Comparison of ENCODE assay signal across 27 cellular contexts in the genomic region with DNA sequence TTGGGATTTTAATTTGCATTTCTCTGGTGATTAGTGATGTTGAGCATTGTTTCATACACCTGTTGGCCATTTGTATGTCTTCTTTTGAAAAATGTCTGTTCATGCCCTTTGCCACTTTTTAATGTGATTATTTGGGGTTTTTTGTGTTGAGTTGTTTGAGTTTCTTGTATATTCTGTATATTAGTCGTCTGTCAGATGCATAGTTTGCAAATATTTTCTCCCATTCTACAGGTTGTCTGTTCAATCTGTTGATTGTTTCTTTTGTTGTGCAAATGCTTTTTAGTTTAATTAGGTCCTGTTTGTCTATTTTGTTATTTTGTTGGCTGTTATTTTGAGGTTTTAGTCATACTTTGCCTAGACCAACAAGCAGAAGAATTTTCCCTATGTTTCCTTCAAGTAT.
DNase-seq lines count a peak whose midpoint lies in the region; ATAC-seq and TF ChIP-seq lines count a peak whose summit lies in the region.
"Had no signal": no experiment of that assay in that cellular context is flagged by ENCODE, and none has a peak within 500 bp of the region (broad histone marks: within the 10 kb centered on the region; RNA-seq: fewer than 3 reads in every experiment).

No MANE protein-coding gene starts in this region.

- no peak overlapping the region for H3K27ac ChIP-seq in HEK293 (ENCODE audit: extremely low read depth, low read depth, low read length)
- H3K27ac ChIP-seq: 22Rv1; A549; BLaER1; BLaER1 treated with 17β-estradiol and CSF1 and Interleukin-3, amounts not matched to agents 10 nM and 100 nM; C4-2B had no signal

- DNase-seq in left colon, result no peak
- DNase-seq: 8988T; ACHN; AML-193; BE2C; C1 segment of cervical spinal cord; Caco-2; Calu3; CD4-positive, alpha-beta memory T cell; CD4-positive, alpha-beta T cell; CD4-positive, CD25-positive, alpha-beta regulatory T cell; CD8-positive, alpha-beta memory T cell; CD8-positive, alpha-beta T cell; COR-L47; DMS 273 treated with DMSO at 0.1 percent for 48 hours; DMS153; DMS53; DMS79; DMS79 treated with DMSO at 0.1 percent for 48 hours; DND-41; EL had no signal

- no peaks in the 10 kb centered on the region for H3K36me3 ChIP-seq in HEK293 (ENCODE audit: control insufficient read depth in 2 of 2, insufficient read depth in 1 of 2, low read length in 2 of 2)
- H3K36me3 ChIP-seq: BE2C; BLaER1; BLaER1 treated with 17β-estradiol and CSF1 and Interleukin-3, amounts not matched to agents 10 nM and 100 nM had no signal

- CTCF ChIA-PET in HEK293 (lab: Yijun Ruan, JAX), result no interaction called here

- H3K9me3 ChIP-seq in HEK293 (ENCODE audit: control insufficient read depth, insufficient read depth, low read depth, low read length), result no peaks in the 10 kb centered on the region
- H3K9me3 ChIP-seq: A549, BE2C, BLaER1, Caco-2 had no signal

- no peak overlapping the region for H3K4me3 ChIP-seq in HEK293 (ENCODE audit: low read depth, low read length)
- H3K4me3 ChIP-seq: A549; BLaER1; BLaER1 treated with 17β-estradiol and CSF1 and Interleukin-3, amounts not matched to agents 10 nM and 100 nM had no signal

- TF ChIP-seq CTCF in HEK293 (tag by site-specific recombination; IDR thresholded peaks at IDR 0.05), result no peak

- POLR2A ChIA-PET in HEK293 (lab: Yijun Ruan, JAX), result no interaction called here

- no peak for ATAC-seq in left colon
- ATAC-seq: A549; CD8-positive, alpha-beta T cell had no signal

- no peaks in the 10 kb centered on the region for H3K4me1 ChIP-seq in HEK293 (ENCODE audit: control insufficient read depth, insufficient read depth, low read length)
- H3K4me1 ChIP-seq: A549 had no signal

- intact Hi-C loops in left colon (cut with DNase I, micrococcal nuclease), result no loop called here

TF ChIP-seq in HEK293, 187 proteins besides CTCF, POLR2A, EP300 and RAD21:
- TF ChIP-seq SCRT1 (tag by site-specific recombination; IDR thresholded peaks at IDR 0.05; ENCODE audit: borderline replicate concordance) (peak; percentile 70; the same call in 1 of the 2 replicates), SCRT2 (tag by site-specific recombination; IDR thresholded peaks at IDR 0.05) (peak; percentile 56), ZNF335 (tag by site-specific recombination; conservative IDR thresholded peaks at IDR 0.05) (no peak), ZNF23 (tag by site-specific recombination; IDR thresholded peaks at IDR 0.05; ENCODE audit: borderline replicate concordance) (no peak), GLI2 (tag by site-specific recombination; IDR thresholded peaks at IDR 0.05; ENCODE audit: borderline replicate concordance, low read depth) (no peak), ZNF501 (tag by site-specific recombination; IDR thresholded peaks at IDR 0.05) (no peak), TRIM28 (IDR thresholded peaks at IDR 0.05; ENCODE audit: borderline replicate concordance, low read length) (no peak), ZBTB49 (tag by site-specific recombination; IDR thresholded peaks at IDR 0.05; ENCODE audit: low read depth) (no peak), ZSCAN18 (tag by site-specific recombination; IDR thresholded peaks at IDR 0.05) (no peak), PATZ1 (tag by site-specific recombination; IDR thresholded peaks at IDR 0.05) (no peak), ZNF221 (tag by site-specific recombination; IDR thresholded peaks at IDR 0.05; ENCODE audit: borderline replicate concordance) (no peak), ZNF596 (tag by site-specific recombination; IDR thresholded peaks at IDR 0.05) (no peak)
- TF ChIP-seq, protein P1, sequence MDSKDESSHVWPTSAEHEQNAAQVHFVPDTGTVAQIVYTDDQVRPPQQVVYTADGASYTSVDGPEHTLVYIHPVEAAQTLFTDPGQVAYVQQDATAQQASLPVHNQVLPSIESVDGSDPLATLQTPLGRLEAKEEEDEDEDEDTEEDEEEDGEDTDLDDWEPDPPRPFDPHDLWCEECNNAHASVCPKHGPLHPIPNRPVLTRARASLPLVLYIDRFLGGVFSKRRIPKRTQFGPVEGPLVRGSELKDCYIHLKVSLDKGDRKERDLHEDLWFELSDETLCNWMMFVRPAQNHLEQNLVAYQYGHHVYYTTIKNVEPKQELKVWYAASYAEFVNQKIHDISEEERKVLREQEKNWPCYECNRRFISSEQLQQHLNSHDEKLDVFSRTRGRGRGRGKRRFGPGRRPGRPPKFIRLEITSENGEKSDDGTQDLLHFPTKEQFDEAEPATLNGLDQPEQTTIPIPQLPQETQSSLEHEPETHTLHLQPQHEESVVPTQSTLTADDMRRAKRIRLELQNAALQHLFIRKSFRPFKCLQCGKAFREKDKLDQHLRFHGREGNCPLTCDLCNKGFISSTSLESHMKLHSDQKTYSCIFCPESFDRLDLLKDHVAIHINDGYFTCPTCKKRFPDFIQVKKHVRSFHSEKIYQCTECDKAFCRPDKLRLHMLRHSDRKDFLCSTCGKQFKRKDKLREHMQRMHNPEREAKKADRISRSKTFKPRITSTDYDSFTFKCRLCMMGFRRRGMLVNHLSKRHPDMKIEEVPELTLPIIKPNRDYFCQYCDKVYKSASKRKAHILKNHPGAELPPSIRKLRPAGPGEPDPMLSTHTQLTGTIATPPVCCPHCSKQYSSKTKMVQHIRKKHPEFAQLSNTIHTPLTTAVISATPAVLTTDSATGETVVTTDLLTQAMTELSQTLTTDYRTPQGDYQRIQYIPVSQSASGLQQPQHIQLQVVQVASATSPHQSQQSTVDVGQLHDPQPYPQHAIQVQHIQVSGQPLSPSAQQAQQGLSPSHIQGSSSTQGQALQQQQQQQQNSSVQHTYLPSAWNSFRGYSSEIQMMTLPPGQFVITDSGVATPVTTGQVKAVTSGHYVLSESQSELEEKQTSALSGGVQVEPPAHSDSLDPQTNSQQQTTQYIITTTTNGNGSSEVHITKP (tag by site-specific recombination; IDR thresholded peaks at IDR 0.05), result no peak
